In genomic region chr7:52555805-52556204, GRCh38 we compare ENCODE assay signal across 28 cellular contexts.
"Had no signal": no experiment of that assay in that cellular context is flagged by ENCODE, and none has a peak within 500 bp of the region (broad histone marks: within the 10 kb centered on the region; RNA-seq: fewer than 3 reads in every experiment).

No MANE protein-coding gene starts in this region.

- H3K36me3 ChIP-seq: left lung, lower lobe of right lung, neural progenitor cell, neutrophil, right atrium auricular region, right lobe of liver, suprapubic skin, thoracic aorta, tibial artery, upper lobe of right lung had no signal

- H2AFZ ChIP-seq: neural progenitor cell had no signal

- H3K4me3 ChIP-seq: left lung, lower lobe of right lung, neural progenitor cell, right atrium auricular region, right lobe of liver, skin epidermis, suprapubic skin, thoracic aorta, tibial artery, upper lobe of right lung had no signal

- H3K27me3 ChIP-seq: left lung, neural progenitor cell, neutrophil, right atrium auricular region, right lobe of liver, suprapubic skin, tibial artery, upper lobe of right lung had no signal

- DNase-seq: hypothalamus; immature natural killer cell; kidney; left colon; lower lobe of right lung; mammary epithelial cell; mesenchymal stem cell; naive B cell; natural killer cell; nephron progenitor cell; occipital lobe; right lobe of liver; stimulated activated CD4-positive, alpha-beta T cell treated with anti-CD3 and anti-CD28 coated beads, Interleukin-12 subunit alpha, Interleukin-12 subunit beta, amount 100 ng/mL, for 4 hours; stimulated activated CD4-positive, alpha-beta T cell treated with anti-CD3 and anti-CD28 coated beads, Interleukin-15, amount 100 ng/mL, for 24 hours; stimulated activated CD4-positive, alpha-beta T cell treated with anti-CD3 and anti-CD28 coated beads, Interleukin-2, amount 100 ng/mL, for 24 hours; stimulated activated CD4-positive, alpha-beta T cell treated with anti-CD3 and anti-CD28 coated beads, Interleukin-4, amount 100 ng/mL, for 1 hour; stimulated activated naive B cell treated with anti-CD40 and anti-IgM and Interleukin-4, amounts not matched to agents 10 μg/mL and 1 μg/mL and 100 μg/mL, for 72 hours; tibial artery; upper lobe of right lung had no signal

- H3K9me3 ChIP-seq: left lung, lower lobe of right lung, neutrophil, right atrium auricular region, right lobe of liver, thoracic aorta, tibial artery, upper lobe of right lung had no signal

- FAIRE-seq: islet of Langerhans, kidney, urothelium cell line had no signal

- H3K27ac ChIP-seq: left lung, lower lobe of right lung, neural progenitor cell, neutrophil, right atrium auricular region, right lobe of liver, skin epidermis, suprapubic skin, thoracic aorta, tibial artery, upper lobe of right lung had no signal

- H3K4me1 ChIP-seq: left lung, lower lobe of right lung, neural progenitor cell, right atrium auricular region, right lobe of liver, suprapubic skin, tibial artery, upper lobe of right lung had no signal

- H3K4me2 ChIP-seq: neural progenitor cell had no signal

- H3K9ac ChIP-seq: neural progenitor cell had no signal

- ATAC-seq: left colon; left lung; lower lobe of right lung; natural killer cell; right lobe of liver; stimulated activated naive B cell treated with anti-CD40 and anti-IgM and Interleukin-4, amounts not matched to agents 10 μg/mL and 1 μg/mL and 100 μg/mL, for 72 hours; upper lobe of right lung had no signal
